In the genomic region with DNA sequence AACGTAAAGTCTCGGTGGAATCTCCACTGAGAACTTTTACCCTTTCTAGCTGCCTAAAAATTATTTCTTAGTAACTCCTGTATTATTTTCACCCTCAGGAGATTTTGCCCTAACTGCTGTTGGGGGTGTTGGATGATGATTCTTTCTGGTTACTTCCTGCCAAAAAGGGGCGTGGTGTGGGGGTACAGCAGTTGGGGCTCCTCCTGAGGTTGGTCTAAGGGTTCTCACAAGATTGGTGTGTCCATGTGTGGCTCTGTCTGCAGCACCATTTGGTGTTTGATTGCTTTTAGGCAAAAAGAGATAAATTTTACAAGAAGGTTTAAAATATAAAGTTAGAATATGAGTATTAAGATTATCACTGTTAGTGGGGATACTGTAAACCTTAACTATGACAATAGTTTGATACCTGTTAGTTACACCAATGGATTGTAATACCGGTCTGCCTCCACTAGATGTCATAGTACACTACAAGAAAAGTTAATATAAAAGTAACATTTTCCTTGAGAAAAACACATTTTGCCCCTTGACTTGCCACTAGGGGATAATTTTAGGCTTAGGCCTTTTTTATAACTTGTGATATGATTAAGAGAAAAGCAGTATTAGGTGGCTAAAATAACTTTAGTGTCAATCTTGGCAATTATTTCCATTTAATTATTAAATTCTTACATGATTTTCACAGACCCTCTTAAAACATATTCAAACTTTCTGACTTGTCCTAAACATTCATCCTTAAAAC, we compare ENCODE assay signal across 8 cellular contexts.
A peak's percentile ranks its signal among the peaks of the same experiment; 100 is the strongest.
DNase-seq lines count a peak whose midpoint lies in the region; ATAC-seq and TF ChIP-seq lines count a peak whose summit lies in the region.

No MANE protein-coding gene starts in this region.

- H3K27me3 Mint-ChIP-seq in effector memory CD8-positive, alpha-beta T cell: no peaks in the 10 kb centered on the region

- H3K9me2 ChIP-seq in SU-DHL-6 (replicated peaks; ENCODE audit: insufficient read depth, low read length): no peaks in the 10 kb centered on the region

- no peaks in the 10 kb centered on the region for H3F3A ChIP-seq in SU-DHL-6 (ENCODE audit: insufficient read depth)

- intact Hi-C loops in posterior cingulate gyrus (cut with DNase I): loop anchor here (5.0 to 10.0 kb wide), 2 partner anchors 318 to 726 kb away; no protein-coding TSS in a partner anchor

- no peak for TF ChIP-seq EP300 in suprapubic skin (IDR thresholded peaks at IDR 0.05)

- H3K9me3 ChIP-seq in SU-DHL-6 (ENCODE audit: insufficient read depth, low read length) (peaks cover 11% of the 10 kb centered on the region; the same call in 1 of the 2 replicates), suprapubic skin (no peaks in the 10 kb centered on the region)

- H3K27ac Mint-ChIP-seq in effector memory CD8-positive, alpha-beta T cell: no peak overlapping the region

- H3K4me1 Mint-ChIP-seq in effector memory CD8-positive, alpha-beta T cell (ENCODE audit: low read depth in 2 of 2): no peaks in the 10 kb centered on the region

- ATAC-seq in GM19035 (IDR thresholded peaks at IDR 0.05; ENCODE audit: unreplicated experiment): peak; percentile 72
- no peak for ATAC-seq in effector memory CD8-positive, alpha-beta T cell (replicated peaks)

- H2AFZ ChIP-seq in SU-DHL-6 (ENCODE audit: low read depth, low read length, severe bottlenecking): no peak overlapping the region

- H3K79me2 ChIP-seq in SU-DHL-6 (ENCODE audit: insufficient read depth, low read length): no peaks in the 10 kb centered on the region

- H3K9me3 Mint-ChIP-seq in effector memory CD8-positive, alpha-beta T cell: peaks cover 0 to 2% of the 10 kb centered on the region in 2 donors

- no peak overlapping the region for H3K4me2 ChIP-seq in SU-DHL-6 (ENCODE audit: low read depth, low read length, poor library complexity, severe bottlenecking)

- no peaks in the 10 kb centered on the region for H3K27me3 ChIP-seq in SU-DHL-6 (ENCODE audit: low read length)
- H3K27me3 ChIP-seq in suprapubic skin: peaks cover 3% of the 10 kb centered on the region

- no peak overlapping the region for H3K27ac ChIP-seq in SU-DHL-6 (ENCODE audit: low read depth, low read length)
- H3K27ac ChIP-seq in suprapubic skin: no peak overlapping the region

- H3K36me3 ChIP-seq in SU-DHL-6 (ENCODE audit: low read length): no peaks in the 10 kb centered on the region
- no peaks in the 10 kb centered on the region for H3K36me3 ChIP-seq in suprapubic skin

- WGBS in suprapubic skin: 37% methylated on average over 4 of the region's 4 CpGs

- no peak overlapping the region for H3K9ac ChIP-seq in SU-DHL-6 (ENCODE audit: low read length)

- H3K4me1 ChIP-seq in suprapubic skin: no peaks in the 10 kb centered on the region

- TF ChIP-seq CTCF in SU-DHL-6 (IDR thresholded peaks at IDR 0.05; ENCODE audit: insufficient read depth, low read length, poor library complexity, severe bottlenecking): peak; percentile 57
- TF ChIP-seq CTCF in suprapubic skin (IDR thresholded peaks at IDR 0.05): peak; percentile 23 to 51

- H3K4me3 Mint-ChIP-seq in effector memory CD8-positive, alpha-beta T cell: no peak overlapping the region

- no peak overlapping the region for H3K4me3 ChIP-seq in SU-DHL-6 (ENCODE audit: insufficient read depth, low read length, poor library complexity, severe bottlenecking)
- H3K4me3 ChIP-seq in suprapubic skin: no peak overlapping the region

- peak; percentile 43 for DNase-seq in COR-L47 (lab: John Stamatoyannopoulos, UW)
- DNase-seq in HPDE6-E6E7 (ENCODE audit: extremely low spot score): peak; percentile 4
- DNase-seq in glomerular endothelial cell (ENCODE audit: extremely low read depth, low read depth, low spot score): peak; percentile 10
- no peak for DNase-seq in suprapubic skin (ENCODE audit: low spot score in 2 of 2)
- DNase-seq in effector memory CD8-positive, alpha-beta T cell: no peak
- DNase-seq in posterior cingulate gyrus: no peak

- no peak for TF ChIP-seq POLR2A in suprapubic skin (IDR thresholded peaks at IDR 0.05)

- no peaks in the 10 kb centered on the region for H4K20me1 ChIP-seq in SU-DHL-6 (ENCODE audit: low read depth, low read length)

- no peaks in the 10 kb centered on the region for H3K36me3 Mint-ChIP-seq in effector memory CD8-positive, alpha-beta T cell (ENCODE audit: insufficient read depth)

Comparison
In these comparisons a context has a peak if more than half of its experiments do, and no peak if none do; other contexts are left out.
1. DNase-seq: peak in COR-L47 (single experiment), HPDE6-E6E7 (single experiment) and glomerular endothelial cell (single experiment); none in suprapubic skin (0 of 2), effector memory CD8-positive, alpha-beta T cell (0 of 3) and posterior cingulate gyrus (0 of 10).